ENCODE assay signal across 17 cellular contexts in genomic region chr4:2907706-2908293, GRCh38. TPM values are rescaled to one million over a fixed set of nuclear protein-coding genes. Genes with fewer than 3 reads are reported as not detected.
DNase-seq lines count a peak whose midpoint lies in the region; ATAC-seq and TF ChIP-seq lines count a peak whose summit lies in the region.
"Had no signal": no experiment of that assay in that cellular context is flagged by ENCODE, and none has a peak within 500 bp of the region (broad histone marks: within the 10 kb centered on the region; RNA-seq: fewer than 3 reads in every experiment).

No MANE protein-coding gene starts in this region.

- 51% methylated on average over 3 of the region's 11 CpGs for WGBS in right lobe of liver (ENCODE audit: insufficient coverage, low coverage, low lambda C conversion rate, missing lambda C conversion rate)

- H3K9me3 Mint-ChIP-seq in CD4-positive, alpha-beta memory T cell: no peaks in the 10 kb centered on the region
- H3K9me3 Mint-ChIP-seq: activated naive CD8-positive, alpha-beta T cell treated with anti-CD3 and anti-CD28 coated beads, Interleukin-2, amount 50 U/mL, for 24 hours; T-helper 1 cell treated with Interleukin-12 subunit alpha and Interleukin-12 subunit beta and Interleukin-4 antibody, amounts not matched to agents 30 μg/mL and 1 μg/mL, for 36 hours had no signal

- ATAC-seq in right lobe of liver: peak; percentile 49 to 76 (median 60)
- no peak for ATAC-seq in HG03280 (IDR thresholded peaks at IDR 0.05; ENCODE audit: unreplicated experiment)
- ATAC-seq: activated naive CD8-positive, alpha-beta T cell treated with anti-CD3 and anti-CD28 coated beads, Interleukin-2, amount 50 U/mL, for 24 hours; left ventricle myocardium superior had no signal

- peak overlapping the region in 4 of 7 donors; percentile 22 to 87 (median 68) for H3K27ac Mint-ChIP-seq in CD4-positive, alpha-beta memory T cell
- H3K27ac Mint-ChIP-seq: activated naive CD8-positive, alpha-beta T cell treated with anti-CD3 and anti-CD28 coated beads, Interleukin-2, amount 50 U/mL, for 24 hours; T-helper 1 cell treated with Interleukin-12 subunit alpha and Interleukin-12 subunit beta and Interleukin-4 antibody, amounts not matched to agents 30 μg/mL and 1 μg/mL, for 36 hours had no signal

- H3K4me1 Mint-ChIP-seq in CD4-positive, alpha-beta memory T cell: peaks cover 12 to 30% (median 16%) of the 10 kb centered on the region in 4 donors

- no peak for DNase-seq in CD4-positive, alpha-beta memory T cell
- DNase-seq in DMS153 treated with DMSO at 0.1 percent for 48 hours (lab: John Stamatoyannopoulos, UW; ENCODE audit: unreplicated experiment) (peak; percentile 46), NCI-H748 treated with DMSO at 0.1 percent for 48 hours (lab: John Stamatoyannopoulos, UW) (peak; percentile 0), right lobe of liver (no peak), uterus (no peak), DMS 273 treated with DMSO at 0.1 percent for 48 hours (lab: John Stamatoyannopoulos, UW) (no peak)
- DNase-seq: activated naive CD8-positive, alpha-beta T cell treated with anti-CD3 and anti-CD28 coated beads, Interleukin-2, amount 50 U/mL, for 24 hours; activated T-cell treated with anti-CD3 and anti-CD28 coated beads, Interleukin-2, amount 50 U/mL, for 1 hour; BE2C; caudate nucleus; EL; left ventricle myocardium superior; MM.1S; NCI-H2081 treated with DMSO at 0.1 percent for 48 hours; substantia nigra had no signal

- H3K4me3 ChIP-seq in CD4-positive, alpha-beta memory T cell (ENCODE audit: low read length in 2 of 2): no peak overlapping the region
- H3K4me3 ChIP-seq in right lobe of liver: no peak overlapping the region
- H3K4me3 ChIP-seq in uterus: no peak overlapping the region

- H3K27ac ChIP-seq in CD4-positive, alpha-beta memory T cell (ENCODE audit: low read depth, low read length): no peak overlapping the region
- H3K27ac ChIP-seq in right lobe of liver: peak overlapping the region in 1 of 3 donors; percentile 16
- no peak overlapping the region for H3K27ac ChIP-seq in uterus

- peaks cover 74% of the 10 kb centered on the region for H3K36me3 ChIP-seq in CD4-positive, alpha-beta memory T cell (ENCODE audit: insufficient read depth, low read length)
- H3K36me3 ChIP-seq in right lobe of liver (peaks cover 0 to 76% (median 28%) of the 10 kb centered on the region in 4 donors), uterus (no peaks in the 10 kb centered on the region)

- H3K36me3 Mint-ChIP-seq in CD4-positive, alpha-beta memory T cell: peaks cover 52 to 86% of the 10 kb centered on the region in 2 donors

- no peaks in the 10 kb centered on the region for H3K27me3 ChIP-seq in CD4-positive, alpha-beta memory T cell (ENCODE audit: insufficient read depth, low read length)
- no peaks in the 10 kb centered on the region for H3K27me3 ChIP-seq in right lobe of liver
- H3K27me3 ChIP-seq in uterus: no peaks in the 10 kb centered on the region
- H3K27me3 ChIP-seq: BE2C had no signal

- CTCF ChIA-PET in CD4-positive, alpha-beta memory T cell (lab: Charles Lee; ENCODE audit: partially characterized antibody): no interaction called here

- TF ChIP-seq CTCF in right lobe of liver (IDR thresholded peaks at IDR 0.05): no peak
- TF ChIP-seq CTCF in uterus (IDR thresholded peaks at IDR 0.05): no peak

- H3K9me3 ChIP-seq in CD4-positive, alpha-beta memory T cell (ENCODE audit: control insufficient read depth in 1 of 2, low read length in 2 of 2): no peaks in the 10 kb centered on the region
- no peaks in the 10 kb centered on the region for H3K9me3 ChIP-seq in right lobe of liver
- H3K9me3 ChIP-seq in uterus: no peaks in the 10 kb centered on the region
- H3K9me3 ChIP-seq: BE2C had no signal

- H3K4me3 Mint-ChIP-seq in CD4-positive, alpha-beta memory T cell: no peak overlapping the region
- H3K4me3 Mint-ChIP-seq: activated naive CD8-positive, alpha-beta T cell treated with anti-CD3 and anti-CD28 coated beads, Interleukin-2, amount 50 U/mL, for 24 hours; T-helper 1 cell treated with Interleukin-12 subunit alpha and Interleukin-12 subunit beta and Interleukin-4 antibody, amounts not matched to agents 30 μg/mL and 1 μg/mL, for 36 hours had no signal

- TF ChIP-seq POLR2A in right lobe of liver (IDR thresholded peaks at IDR 0.05) (no peak), uterus (IDR thresholded peaks at IDR 0.05) (no peak)

- H3K4me1 ChIP-seq in CD4-positive, alpha-beta memory T cell (ENCODE audit: insufficient read depth, low read length): peaks cover 23% of the 10 kb centered on the region
- H3K4me1 ChIP-seq in right lobe of liver: peaks cover 0 to 22% (median 11%) of the 10 kb centered on the region in 4 donors
- H3K4me1 ChIP-seq in uterus: no peaks in the 10 kb centered on the region

- intact Hi-C loops in CD4-positive, alpha-beta memory T cell (cut with micrococcal nuclease): no loop called here
- intact Hi-C loops in right lobe of liver (cut with DNase I) (no loop called here), uterus (cut with DNase I; ENCODE audit: low total_unique reads) (no loop called here)

- POLR2A ChIA-PET in CD4-positive, alpha-beta memory T cell (lab: Charles Lee; ENCODE audit: partially characterized antibody): no interaction called here

- H3K27me3 Mint-ChIP-seq in CD4-positive, alpha-beta memory T cell: no peaks in the 10 kb centered on the region
- H3K27me3 Mint-ChIP-seq: activated naive CD8-positive, alpha-beta T cell treated with anti-CD3 and anti-CD28 coated beads, Interleukin-2, amount 50 U/mL, for 24 hours had no signal

RNA-seq across cellular contexts. Expression of gene NOP14, which starts 55.4 kb away (rescaled TPM):
- total RNA-seq in CD4-positive, alpha-beta memory T cell: 10 to 100 TPM; 41.3 to 41.4 TPM
- 10 to 100 TPM in 1 of 2 donors, 1 to 10 TPM in 1; 2.6 to 35.5 TPM for polyA plus RNA-seq in CD4-positive, alpha-beta memory T cell
- total RNA-seq in right lobe of liver: 10 to 100 TPM; 16.1 to 24.7 (median 19.5) TPM
- 10 to 100 TPM in 3 of 4 donors, 1 to 10 TPM in 1; 2.0 to 22.5 (median 13.0) TPM for total RNA-seq in uterus

RNA-seq across cellular contexts. Expression of gene GRK4, which starts 55.6 kb away (rescaled TPM):
- 1 to 10 TPM; 2.8 to 3.2 TPM for total RNA-seq in CD4-positive, alpha-beta memory T cell
- polyA plus RNA-seq in CD4-positive, alpha-beta memory T cell: 1 to 10 TPM in 1 of 2 donors, under 1 TPM in 1; 0.55 to 1.9 TPM
- total RNA-seq in right lobe of liver (1 to 10 TPM; 1.0 to 4.3 (median 2.8) TPM), uterus (1 to 10 TPM in 3 of 4 donors, not detected in 1; 1.0 to 9.4 (median 6.0) TPM)

Comparison
In these comparisons a context has a peak if more than half of its experiments do, and no peak if none do; other contexts are left out.
1. DNase-seq: peak in DMS153 treated with DMSO at 0.1 percent for 48 hours (single experiment) and NCI-H748 treated with DMSO at 0.1 percent for 48 hours (single experiment); none in CD4-positive, alpha-beta memory T cell (0 of 5), right lobe of liver (0 of 3), uterus (0 of 2) and DMS 273 treated with DMSO at 0.1 percent for 48 hours (single experiment).